In genomic region chr9:20781086-20781485, GRCh38 we compare ENCODE assay signal across 14 cellular contexts.
DNase-seq lines count a peak whose midpoint lies in the region; ATAC-seq and TF ChIP-seq lines count a peak whose summit lies in the region.
"Had no signal": no experiment of that assay in that cellular context is flagged by ENCODE, and none has a peak within 500 bp of the region (broad histone marks: within the 10 kb centered on the region; RNA-seq: fewer than 3 reads in every experiment).

No MANE protein-coding gene starts in this region.

- TF ChIP-seq CTCF in hepatocyte (IDR thresholded peaks at IDR 0.05; ENCODE audit: poor library complexity) (no peak), upper lobe of left lung (IDR thresholded peaks at IDR 0.05) (no peak)
- TF ChIP-seq CTCF in CD4-positive, alpha-beta T cell (IDR thresholded peaks at IDR 0.05) = no peak

- ATAC-seq in upper lobe of left lung (ENCODE audit: low FRiP score in 2 of 2) = no peak
- no peak for ATAC-seq in CD4-positive, alpha-beta T cell (ENCODE audit: poor library complexity)
- ATAC-seq: K562 had no signal

- H2BK5ac ChIP-seq in neuronal stem cell (ENCODE audit: low read length) = no peak overlapping the region

- no peak overlapping the region for H2BK120ac ChIP-seq in neuronal stem cell (ENCODE audit: low read depth, low read length)

- no peak overlapping the region for H3K23ac ChIP-seq in neuronal stem cell (ENCODE audit: low read depth, low read length, poor library complexity)

- H3K36me3 ChIP-seq in hepatocyte (replicated peaks; ENCODE audit: insufficient read depth, low read depth) (no peaks in the 10 kb centered on the region), neuronal stem cell (replicated peaks in 1 of 2; ENCODE audit: control insufficient read depth in 2 of 2, insufficient read depth in 2 of 2, low read length in 2 of 2) (peaks cover 0 to 26% of the 10 kb centered on the region in 2 donors), upper lobe of left lung (no peaks in the 10 kb centered on the region)

- H3K4me1 ChIP-seq in hepatocyte (ENCODE audit: insufficient read depth) (no peaks in the 10 kb centered on the region), neuronal stem cell (ENCODE audit: control insufficient read depth in 2 of 2, insufficient read depth in 1 of 2, low read depth in 1 of 2, low read length in 2 of 2) (peaks cover 0 to 9% of the 10 kb centered on the region in 2 donors), upper lobe of left lung (no peaks in the 10 kb centered on the region)

- H3K4me2 ChIP-seq in hepatocyte (no peak overlapping the region), neuronal stem cell (ENCODE audit: insufficient read depth, low read length, poor library complexity, severe bottlenecking) (no peak overlapping the region)

- TF ChIP-seq POLR2A in upper lobe of left lung (IDR thresholded peaks at IDR 0.05) = no peak

- H3K27me3 Mint-ChIP-seq in CD4-positive, alpha-beta T cell = no peaks in the 10 kb centered on the region
- H3K27me3 Mint-ChIP-seq: CD8-positive, alpha-beta memory T cell had no signal

- H2BK12ac ChIP-seq in neuronal stem cell (ENCODE audit: low read length) = no peak overlapping the region

- H3K9ac ChIP-seq in neuronal stem cell (ENCODE audit: low read depth, low read length, poor library complexity) = no peak overlapping the region

- no peak overlapping the region for H4K91ac ChIP-seq in neuronal stem cell (ENCODE audit: low read depth, low read length, poor library complexity)

- H3K27me3 ChIP-seq in hepatocyte = no peaks in the 10 kb centered on the region
- H3K27me3 ChIP-seq in neuronal stem cell (ENCODE audit: control insufficient read depth in 3 of 3, insufficient read depth in 3 of 3, low read depth in 1 of 3, low read length in 3 of 3) = no peaks in the 10 kb centered on the region
- no peaks in the 10 kb centered on the region for H3K27me3 ChIP-seq in upper lobe of left lung
- H3K27me3 ChIP-seq in CD4-positive, alpha-beta T cell (ENCODE audit: control insufficient read depth, insufficient read depth, low read length) = no peaks in the 10 kb centered on the region

- H3K27ac Mint-ChIP-seq in CD4-positive, alpha-beta T cell = no peak overlapping the region
- H3K27ac Mint-ChIP-seq: CD8-positive, alpha-beta memory T cell; H9; T-helper 1 cell treated with Interleukin-12 subunit alpha and Interleukin-12 subunit beta and Interleukin-4 antibody, amounts not matched to agents 30 μg/mL and 1 μg/mL, for 36 hours had no signal

- no peak for TF ChIP-seq EP300 in upper lobe of left lung (IDR thresholded peaks at IDR 0.05)

- no peaks in the 10 kb centered on the region for H3K9me2 ChIP-seq in hepatocyte (replicated peaks; ENCODE audit: insufficient read depth)

- H3K9me3 Mint-ChIP-seq in CD4-positive, alpha-beta T cell = no peaks in the 10 kb centered on the region
- H3K9me3 Mint-ChIP-seq: CD8-positive, alpha-beta memory T cell; H9; T-helper 1 cell treated with Interleukin-12 subunit alpha and Interleukin-12 subunit beta and Interleukin-4 antibody, amounts not matched to agents 30 μg/mL and 1 μg/mL, for 36 hours had no signal

- no peak overlapping the region for H3K14ac ChIP-seq in neuronal stem cell (ENCODE audit: low read length)

- POLR2A ChIA-PET in CD4-positive, alpha-beta T cell (lab: Charles Lee) = no interaction called here

- no peaks in the 10 kb centered on the region for H3K4me1 Mint-ChIP-seq in CD4-positive, alpha-beta T cell (ENCODE audit: low read depth)
- H3K4me1 Mint-ChIP-seq: CD8-positive, alpha-beta memory T cell had no signal

- H3K27ac ChIP-seq in hepatocyte (no peak overlapping the region), neuronal stem cell (replicated peaks; ENCODE audit: low read length) (no peak overlapping the region), upper lobe of left lung (no peak overlapping the region)
- no peak overlapping the region for H3K27ac ChIP-seq in CD4-positive, alpha-beta T cell (ENCODE audit: low read depth, low read length)

- peaks cover 31% of the 10 kb centered on the region for H3K36me3 Mint-ChIP-seq in CD4-positive, alpha-beta T cell (ENCODE audit: low read depth)

- peak; percentile 34 for DNase-seq in HuH-7 (ENCODE audit: low spot score)
- peak; percentile 66 for DNase-seq in NCI-H69 (lab: John Stamatoyannopoulos, UW)
- DNase-seq in hepatocyte (ENCODE audit: low spot score) = peak; percentile 18
- peak; percentile 54 for DNase-seq in neuronal stem cell (ENCODE audit: low spot score)
- DNase-seq in kidney tubule cell (ENCODE audit: low spot score) = no peak
- DNase-seq in upper lobe of left lung = no peak
- DNase-seq in CD4-positive, alpha-beta T cell = no peak
- DNase-seq: CD8-positive, alpha-beta memory T cell; H9; NCI-H1417 treated with DMSO at 0.1 percent for 48 hours; NCI-H510A treated with DMSO at 0.1 percent for 48 hours; RPMI8226 had no signal

- intact Hi-C loops in CD4-positive, alpha-beta T cell (cut with DNase I, micrococcal nuclease) = no loop called here

- no peak overlapping the region for H3K4ac ChIP-seq in neuronal stem cell (ENCODE audit: low read length)

- CTCF ChIA-PET in CD4-positive, alpha-beta T cell (lab: Charles Lee) = no interaction called here

- no peak overlapping the region for H2AK5ac ChIP-seq in neuronal stem cell (ENCODE audit: low read depth, low read length)

- no peaks in the 10 kb centered on the region for H3K79me1 ChIP-seq in neuronal stem cell (ENCODE audit: low read depth, low read length)

- H2AFZ ChIP-seq in hepatocyte = no peak overlapping the region
- H2AFZ ChIP-seq in neuronal stem cell (ENCODE audit: low read length) = no peak overlapping the region

- no peaks in the 10 kb centered on the region for H4K20me1 ChIP-seq in hepatocyte (ENCODE audit: insufficient read depth, poor library complexity, severe bottlenecking)

- H3K4me3 ChIP-seq in hepatocyte (no peak overlapping the region), neuronal stem cell (ENCODE audit: low read length in 2 of 2) (no peak overlapping the region), upper lobe of left lung (no peak overlapping the region)
- H3K4me3 ChIP-seq: K562 had no signal

- no peak overlapping the region for H4K8ac ChIP-seq in neuronal stem cell (ENCODE audit: low read depth, low read length)

- H3K79me2 ChIP-seq in hepatocyte = no peaks in the 10 kb centered on the region

- no peak overlapping the region for H2BK15ac ChIP-seq in neuronal stem cell (ENCODE audit: low read length)

- H3K9me3 ChIP-seq in hepatocyte (ENCODE audit: low read depth) (no peaks in the 10 kb centered on the region), neuronal stem cell (replicated peaks in 1 of 2; ENCODE audit: control insufficient read depth in 2 of 2, insufficient read depth in 1 of 2, low read depth in 1 of 2, low read length in 2 of 2) (no peaks in the 10 kb centered on the region), upper lobe of left lung (no peaks in the 10 kb centered on the region)
- no peaks in the 10 kb centered on the region for H3K9me3 ChIP-seq in CD4-positive, alpha-beta T cell (ENCODE audit: control insufficient read depth, low read length)

- no peak overlapping the region for H3K4me3 Mint-ChIP-seq in CD4-positive, alpha-beta T cell
- H3K4me3 Mint-ChIP-seq: CD8-positive, alpha-beta memory T cell; H9; T-helper 1 cell treated with Interleukin-12 subunit alpha and Interleukin-12 subunit beta and Interleukin-4 antibody, amounts not matched to agents 30 μg/mL and 1 μg/mL, for 36 hours had no signal

- no peak overlapping the region for H3K18ac ChIP-seq in neuronal stem cell (ENCODE audit: low read length)

Comparison
In these comparisons a context has a peak if more than half of its experiments do, and no peak if none do; other contexts are left out.
1. DNase-seq: peak in HuH-7 (single experiment), NCI-H69 (single experiment), hepatocyte (single experiment) and neuronal stem cell (single experiment); none in kidney tubule cell (single experiment), upper lobe of left lung (0 of 2) and CD4-positive, alpha-beta T cell (0 of 10).